15 cellular contexts compared by ENCODE assay signal in the genomic region with DNA sequence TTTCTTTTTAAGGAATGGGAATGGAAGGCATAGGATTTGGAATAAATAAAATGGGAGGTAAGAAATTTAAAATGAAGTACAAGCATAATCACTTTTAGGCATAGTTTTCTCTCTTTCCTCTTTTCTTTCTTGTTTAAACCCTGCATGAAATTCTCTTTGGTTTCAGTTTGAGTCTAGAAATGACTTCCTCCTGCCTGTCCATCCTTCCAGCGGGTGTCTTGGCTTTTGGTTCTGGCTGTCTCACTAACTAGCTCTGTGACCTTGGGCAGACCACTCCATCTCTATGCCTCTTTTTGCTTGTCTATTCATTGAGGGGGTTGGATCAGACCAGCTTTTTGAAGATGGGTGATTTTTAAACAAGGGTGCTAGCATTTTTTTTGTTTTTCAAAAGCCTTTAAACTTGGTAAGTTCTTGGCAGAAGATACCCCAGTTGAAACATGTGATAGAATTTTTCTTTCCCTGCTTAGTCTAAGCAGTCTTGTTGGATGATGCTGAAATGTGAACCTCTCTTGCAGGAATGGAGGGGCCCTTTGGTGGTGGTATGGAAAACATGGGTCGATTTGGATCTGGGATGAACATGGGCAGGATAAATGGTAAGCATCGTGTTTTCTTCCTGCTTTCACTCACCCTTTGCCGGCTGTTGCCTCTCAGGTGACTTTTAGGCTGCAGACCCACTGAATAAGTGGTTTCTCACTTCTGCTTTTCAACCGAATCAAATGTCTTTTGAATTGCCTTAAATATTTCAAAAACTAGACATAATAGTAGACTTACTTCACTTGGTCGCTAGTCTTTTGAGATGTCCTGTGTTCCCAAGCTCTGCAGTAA. TPM values are rescaled to one million over a fixed set of nuclear protein-coding genes. Genes with fewer than 3 reads are reported as not detected.
A peak's percentile ranks its signal among the peaks of the same experiment; 100 is the strongest.
DNase-seq lines count a peak whose midpoint lies in the region; ATAC-seq and TF ChIP-seq lines count a peak whose summit lies in the region.
"Had no signal": no experiment of that assay in that cellular context is flagged by ENCODE, and none has a peak within 500 bp of the region (broad histone marks: within the 10 kb centered on the region; RNA-seq: fewer than 3 reads in every experiment).

No MANE protein-coding gene starts in this region.

- no peak overlapping the region for H3K27ac ChIP-seq in adrenal gland

- 70 to 78% (median 72%) methylated on average over 6 of the region's 6 CpGs for WGBS in adrenal gland, 4 donors

- H3K4me1 ChIP-seq in adrenal gland (replicated peaks in 1 of 2), result peaks cover 32 to 56% of the 10 kb centered on the region in 2 donors

- peaks cover 0 to 95% of the 10 kb centered on the region in 2 donors for H3K36me3 ChIP-seq in adrenal gland (replicated peaks in 1 of 2)

- peaks cover 27% of the 10 kb centered on the region for H3K36me3 Mint-ChIP-seq in memory B cell

- in situ Hi-C loops in GM13977 (cut with MboI; ENCODE audit: low pct_unique_long_range_greater_than_20kb, low sequenced_read_pairs, unreplicated experiment), result no loop called here

- peak overlapping the region; percentile 85 for H3K27ac Mint-ChIP-seq in memory B cell

- H3K9me3 ChIP-seq in adrenal gland (replicated peaks in 1 of 3), result no peaks in the 10 kb centered on the region

- intact Hi-C loops in adrenal gland (cut with DNase I), result no loop called here

- no peak overlapping the region for H3K4me3 ChIP-seq in adrenal gland
- H3K4me3 ChIP-seq: skin epidermis had no signal

- H3K9me3 Mint-ChIP-seq in memory B cell, result no peaks in the 10 kb centered on the region

- no peak for TF ChIP-seq POLR2A in adrenal gland (IDR thresholded peaks at IDR 0.05)

- H3K4me1 Mint-ChIP-seq in memory B cell, result peaks cover 27% of the 10 kb centered on the region

- no peak for TF ChIP-seq CTCF in GM13977 (IDR thresholded peaks at IDR 0.05; ENCODE audit: extremely low read depth, insufficient read depth, missing control alignments)
- TF ChIP-seq CTCF in adrenal gland (IDR thresholded peaks at IDR 0.05), result no peak

- H3K27me3 Mint-ChIP-seq in memory B cell, result no peaks in the 10 kb centered on the region

- peak overlapping the region; percentile 64 for H3K4me3 Mint-ChIP-seq in memory B cell

- ATAC-seq in GM21447 (IDR thresholded peaks at IDR 0.05; ENCODE audit: unreplicated experiment) (peak; percentile 49), memory B cell (ENCODE audit: low read depth) (peak; percentile 87), HG03280 (IDR thresholded peaks at IDR 0.05; ENCODE audit: unreplicated experiment) (no peak)
- ATAC-seq: stimulated activated naive CD8-positive, alpha-beta T cell treated with anti-CD3 and anti-CD28 coated beads, Interleukin-15, Interleukin-2, amounts not matched to agents 100 U/mL and 50 U/mL, for 24 hours had no signal

- H3K27me3 ChIP-seq in adrenal gland, result no peaks in the 10 kb centered on the region

- DNase-seq in GM13977 (ENCODE audit: low spot score), result peak; percentile 78
- DNase-seq in NOMO-1 (lab: John Stamatoyannopoulos, UW; ENCODE audit: unreplicated experiment in 2 of 2), result peak; percentile 41 to 83
- DNase-seq in memory B cell (ENCODE audit: low spot score in 2 of 2), result peak in 1 of 2 donors; percentile 28
- no peak for DNase-seq in adrenal gland
- DNase-seq in effector CD4-positive, alpha-beta T cell, result no peak
- no peak for DNase-seq in Kasumi-1 (lab: John Stamatoyannopoulos, UW)
- DNase-seq: central memory CD4-positive, alpha-beta T cell; mesendoderm; NCI-H526 treated with DMSO at 0.1 percent for 48 hours; stimulated activated naive CD8-positive, alpha-beta T cell treated with anti-CD3 and anti-CD28 coated beads, Interleukin-15, Interleukin-2, amounts not matched to agents 100 U/mL and 50 U/mL, for 24 hours had no signal

RNA-seq across cellular contexts. Expression of a gene that starts 28.6 kb away (rescaled TPM):
- 1 to 10 TPM in 6 of 8 donors, under 1 TPM in 2; 0.24 to 3.1 (median 2.0) TPM for total RNA-seq in adrenal gland
- polyA plus RNA-seq in adrenal gland, result 10 to 100 TPM in 1 of 3 donors, 1 to 10 TPM in 1, under 1 TPM in 1; 0.20 to 21.4 (median 4.4) TPM
- total RNA-seq: Daoy, frontal cortex had no signal

RNA-seq across cellular contexts. Expression of a gene that starts 29.1 kb away (rescaled TPM):
- total RNA-seq in adrenal gland, result 100 to 1,000 TPM in 4 of 8 donors, 10 to 100 TPM in 4; 51.7 to 164 (median 95.5) TPM
- polyA plus RNA-seq in adrenal gland, result 100 to 1,000 TPM in 1 of 3 donors, 10 to 100 TPM in 2; 65.0 to 262 (median 76.7) TPM

RNA-seq across cellular contexts. Expression of a gene that starts 40.1 kb away (rescaled TPM):
- total RNA-seq in adrenal gland, result 10 to 100 TPM; 17.5 to 64.6 (median 25.5) TPM
- 100 to 1,000 TPM in 1 of 3 donors, 10 to 100 TPM in 1, 1 to 10 TPM in 1; 5.2 to 103 (median 49.6) TPM for polyA plus RNA-seq in adrenal gland

Comparison
In these comparisons a context has a peak if more than half of its experiments do, and no peak if none do; other contexts are left out.
1. DNase-seq: peak in GM13977 (single experiment) and NOMO-1 (2 of 2); none in adrenal gland (0 of 7), effector CD4-positive, alpha-beta T cell (single experiment) and Kasumi-1 (0 of 2).